In genomic region chr3:188946351-188946750, GRCh38 we compare ENCODE assay signal across 15 cellular contexts.
A peak's percentile ranks its signal among the peaks of the same experiment; 100 is the strongest.
DNase-seq lines count a peak whose midpoint lies in the region; ATAC-seq and TF ChIP-seq lines count a peak whose summit lies in the region.
"Had no signal": no experiment of that assay in that cellular context is flagged by ENCODE, and none has a peak within 500 bp of the region (broad histone marks: within the 10 kb centered on the region; RNA-seq: fewer than 3 reads in every experiment).

No MANE protein-coding gene starts in this region.

- ATAC-seq in GM21360 (IDR thresholded peaks at IDR 0.05; ENCODE audit: unreplicated experiment), result no peak
- ATAC-seq: stimulated activated naive B cell treated with anti-CD40 and anti-IgM and Interleukin-4, amounts not matched to agents 10 μg/mL and 1 μg/mL and 100 μg/mL, for 72 hours had no signal

- H3K9me3 Mint-ChIP-seq in MCF 10A (ENCODE audit: unreplicated experiment) (peaks cover 5% of the 10 kb centered on the region), neural progenitor cell (no peaks in the 10 kb centered on the region)
- H3K9me3 Mint-ChIP-seq in activated naive CD4-positive, alpha-beta T cell treated with anti-CD3 and anti-CD28 coated beads for 36 hours, result no peaks in the 10 kb centered on the region

- TF ChIP-seq CTCF in MCF 10A (IDR thresholded peaks at IDR 0.05; ENCODE audit: unreplicated experiment) (no peak), mammary epithelial cell (conservative IDR thresholded peaks at IDR 0.05 in 1 of 2, IDR thresholded peaks at IDR 0.05 in 1 of 2; ENCODE audit: extremely low read depth in 1 of 2, insufficient read depth in 1 of 2, low read depth in 1 of 2, low read length in 2 of 2) (no peak), neural progenitor cell (IDR thresholded peaks at IDR 0.05) (no peak), transverse colon (IDR thresholded peaks at IDR 0.05) (no peak)

- H3K4me2 ChIP-seq in mammary epithelial cell (ENCODE audit: insufficient read depth, low read depth, low read length), result no peak overlapping the region
- H3K4me2 ChIP-seq in neural progenitor cell, result no peak overlapping the region

- H3K4me3 ChIP-seq in mammary epithelial cell (replicated peaks in 1 of 3; ENCODE audit: insufficient read depth in 1 of 3, low read depth in 2 of 3, low read length in 3 of 3), result no peak overlapping the region
- H3K4me3 ChIP-seq in neural progenitor cell, result no peak overlapping the region
- no peak overlapping the region for H3K4me3 ChIP-seq in transverse colon

- 100% methylated on average over 5 of the region's 5 CpGs for WGBS in mammary epithelial cell (ENCODE audit: low coverage, missing lambda C conversion rate)
- WGBS in transverse colon (ENCODE audit: low coverage in 1 of 2), 2 donors, result 78 to 92% methylated on average over 3 to 5 of the region's 5 CpGs

- H3K4me1 Mint-ChIP-seq in MCF 10A (ENCODE audit: insufficient read depth, unreplicated experiment) (peaks cover 58% of the 10 kb centered on the region), neural progenitor cell (peaks cover 21% of the 10 kb centered on the region)
- peaks cover 30% of the 10 kb centered on the region for H3K4me1 Mint-ChIP-seq in activated naive CD4-positive, alpha-beta T cell treated with anti-CD3 and anti-CD28 coated beads for 36 hours (ENCODE audit: low read depth)

- H2AFZ ChIP-seq in mammary epithelial cell (ENCODE audit: low read depth, low read length) (no peak overlapping the region), neural progenitor cell (replicated peaks) (no peak overlapping the region)

- BruUV-seq in MCF 10A (replicated peaks; lab: Mats Ljungman, UMichigan), result no TSS peak
- no TSS peak for BruUV-seq in mammary epithelial cell (replicated peaks; lab: Mats Ljungman, UMichigan)

- peaks cover 26% of the 10 kb centered on the region for H3F3A ChIP-seq in neural progenitor cell (ENCODE audit: low read depth)

- H4K20me1 ChIP-seq in mammary epithelial cell (ENCODE audit: insufficient read depth, low read length), result no peaks in the 10 kb centered on the region
- no peaks in the 10 kb centered on the region for H4K20me1 ChIP-seq in neural progenitor cell (ENCODE audit: low read depth)

- no peaks in the 10 kb centered on the region for H3K79me2 ChIP-seq in mammary epithelial cell (ENCODE audit: insufficient read depth, low read length)
- no peaks in the 10 kb centered on the region for H3K79me2 ChIP-seq in neural progenitor cell (ENCODE audit: low read depth)

- H3K27ac ChIP-seq in mammary epithelial cell (ENCODE audit: insufficient read depth, low read depth, low read length) (no peak overlapping the region), caudate nucleus (ENCODE audit: low read depth, low read length) (peak overlapping the region; percentile 98), neural progenitor cell (no peak overlapping the region), transverse colon (peak overlapping the region; percentile 83 to 95 (median 92))
- H3K27ac ChIP-seq: SK-N-MC had no signal

- H3K27me3 Mint-ChIP-seq in MCF 10A (ENCODE audit: insufficient read depth, unreplicated experiment) (no peaks in the 10 kb centered on the region), neural progenitor cell (ENCODE audit: insufficient read depth, low read depth) (peaks cover 5% of the 10 kb centered on the region)
- peaks cover 21% of the 10 kb centered on the region for H3K27me3 Mint-ChIP-seq in activated naive CD4-positive, alpha-beta T cell treated with anti-CD3 and anti-CD28 coated beads for 36 hours (ENCODE audit: low read depth)

- dilution Hi-C loops in mammary epithelial cell (cut with HindIII; ENCODE audit: low sequenced_read_pairs), result no loop called here

- H3K4me3 Mint-ChIP-seq in MCF 10A (ENCODE audit: unreplicated experiment) (peak overlapping the region; percentile 71), neural progenitor cell (peak overlapping the region; percentile 81)
- H3K4me3 Mint-ChIP-seq in activated naive CD4-positive, alpha-beta T cell treated with anti-CD3 and anti-CD28 coated beads for 36 hours, result no peak overlapping the region
- H3K4me3 Mint-ChIP-seq: activated naive CD8-positive, alpha-beta T cell had no signal

- CTCF ChIA-PET in MCF 10A (lab: Yijun Ruan, JAX) (interaction anchor here (1.0 to 3.2 kb wide), 4 partner anchors 8 to 1206 kb away, joined by 3 to 18 read pairs (median 10); no protein-coding TSS in a partner anchor), mammary epithelial cell (lab: Charles Lee; ENCODE audit: low non-redundant PET) (no interaction called here)
- CTCF ChIA-PET in activated naive CD4-positive, alpha-beta T cell treated with anti-CD3 and anti-CD28 coated beads for 36 hours (lab: Charles Lee), result interaction anchor here (0.6 kb wide), 1 partner anchor 977 kb away, joined by 3 read pairs; no protein-coding TSS in a partner anchor

- H3K9me3 ChIP-seq in mammary epithelial cell (replicated peaks; ENCODE audit: insufficient read depth, low read length) (no peaks in the 10 kb centered on the region), neural progenitor cell (ENCODE audit: low read depth) (no peaks in the 10 kb centered on the region), transverse colon (no peaks in the 10 kb centered on the region)

- H3K36me3 ChIP-seq in mammary epithelial cell (ENCODE audit: insufficient read depth, low read length) (no peaks in the 10 kb centered on the region), neural progenitor cell (no peaks in the 10 kb centered on the region), transverse colon (no peaks in the 10 kb centered on the region)

- in situ Hi-C loops in mammary epithelial cell (cut with MboI; ENCODE audit: low sequenced_read_pairs in 2 of 2) (no loop called here), transverse colon (cut with MboI; ENCODE audit: low pct_ligation_motif_present in 1 of 4, low pct_unique_long_range_greater_than_20kb in 1 of 4, low sequenced_read_pairs in 3 of 4) (no loop called here)

- no peak for TF ChIP-seq POLR2A in transverse colon (IDR thresholded peaks at IDR 0.05)

- H3K9ac ChIP-seq in mammary epithelial cell (ENCODE audit: insufficient read depth, low read length) (no peak overlapping the region), neural progenitor cell (no peak overlapping the region)

- H3K4me1 ChIP-seq in mammary epithelial cell (ENCODE audit: insufficient read depth, low read length) (peaks cover 35% of the 10 kb centered on the region), neural progenitor cell (peaks cover 12% of the 10 kb centered on the region), transverse colon (peaks cover 11 to 46% (median 43%) of the 10 kb centered on the region in 4 donors)

- H3K27ac Mint-ChIP-seq in MCF 10A (ENCODE audit: low read depth, unreplicated experiment), result peak overlapping the region; percentile 96
- H3K27ac Mint-ChIP-seq in neural progenitor cell, result no peak overlapping the region
- no peak overlapping the region for H3K27ac Mint-ChIP-seq in activated naive CD4-positive, alpha-beta T cell treated with anti-CD3 and anti-CD28 coated beads for 36 hours
- H3K27ac Mint-ChIP-seq: activated naive CD8-positive, alpha-beta T cell had no signal

- POLR2A ChIA-PET in MCF 10A (lab: Yijun Ruan, JAX), result interaction anchor here (0.6 to 13.3 kb wide), 8 partner anchors 8 to 1208 kb away, joined by 3 to 252 read pairs (median 23); partner anchors contain the start of gene BCL6

- intact Hi-C loops in MCF 10A (cut with micrococcal nuclease) (loop anchor here (5.0 kb wide), 1 partner anchor 659 kb away; no protein-coding TSS in a partner anchor), mammary epithelial cell (cut with micrococcal nuclease) (loop anchor here (5.0 kb wide), 1 partner anchor 599 kb away; no protein-coding TSS in a partner anchor), transverse colon (cut with DNase I; ENCODE audit: low total_unique reads) (loop anchor here (10.0 kb wide), 1 partner anchor 732 kb away; no protein-coding TSS in a partner anchor)
- intact Hi-C loops in activated naive CD4-positive, alpha-beta T cell treated with anti-CD3 and anti-CD28 coated beads for 36 hours (cut with micrococcal nuclease), result loop anchor here (2.0 kb wide), 1 partner anchor 94 kb away; no protein-coding TSS in a partner anchor

- no peak for TF ChIP-seq EP300 in transverse colon (IDR thresholded peaks at IDR 0.05; ENCODE audit: low read depth)

- H3K36me3 Mint-ChIP-seq in MCF 10A (ENCODE audit: insufficient read depth, unreplicated experiment) (no peaks in the 10 kb centered on the region), neural progenitor cell (no peaks in the 10 kb centered on the region)
- H3K36me3 Mint-ChIP-seq in activated naive CD4-positive, alpha-beta T cell treated with anti-CD3 and anti-CD28 coated beads for 36 hours (ENCODE audit: low read depth), result no peaks in the 10 kb centered on the region

- H3K27me3 ChIP-seq in mammary epithelial cell (ENCODE audit: insufficient read depth, low read length), result no peaks in the 10 kb centered on the region
- peaks cover 28% of the 10 kb centered on the region for H3K27me3 ChIP-seq in neural progenitor cell
- no peaks in the 10 kb centered on the region for H3K27me3 ChIP-seq in transverse colon

- DNase-seq in MCF 10A (ENCODE audit: unreplicated experiment), result no peak
- DNase-seq in mammary epithelial cell, result no peak
- DNase-seq in caudate nucleus (lab: John Stamatoyannopoulos, UW), result no peak
- no peak for DNase-seq in neural progenitor cell (ENCODE audit: low spot score)
- DNase-seq in transverse colon, result no peak
- DNase-seq in activated naive CD4-positive, alpha-beta T cell treated with anti-CD3 and anti-CD28 coated beads for 36 hours, result no peak
- DNase-seq in NOMO-1 treated with DMSO at 0.1 percent for 48 hours (lab: John Stamatoyannopoulos, UW; ENCODE audit: unreplicated experiment), result no peak
- DNase-seq: DMS153; midbrain; NCI-H2029 treated with DMSO at 0.1 percent for 48 hours; stimulated activated CD4-positive, alpha-beta T cell treated with anti-CD3 and anti-CD28 coated beads, Interleukin-4, amount 100 ng/mL, for 24 hours; stimulated activated naive B cell treated with anti-CD40 and anti-IgM and Interleukin-4, amounts not matched to agents 10 μg/mL and 1 μg/mL and 100 μg/mL, for 72 hours had no signal

Comparison
In these comparisons a context has a peak if more than half of its experiments do, and no peak if none do; other contexts are left out.
1. H3K27ac ChIP-seq: peak in caudate nucleus (single experiment) and transverse colon (4 of 4); none in mammary epithelial cell (single experiment) and neural progenitor cell (single experiment).